ENCODE assay signal across 35 cellular contexts in the genomic region with DNA sequence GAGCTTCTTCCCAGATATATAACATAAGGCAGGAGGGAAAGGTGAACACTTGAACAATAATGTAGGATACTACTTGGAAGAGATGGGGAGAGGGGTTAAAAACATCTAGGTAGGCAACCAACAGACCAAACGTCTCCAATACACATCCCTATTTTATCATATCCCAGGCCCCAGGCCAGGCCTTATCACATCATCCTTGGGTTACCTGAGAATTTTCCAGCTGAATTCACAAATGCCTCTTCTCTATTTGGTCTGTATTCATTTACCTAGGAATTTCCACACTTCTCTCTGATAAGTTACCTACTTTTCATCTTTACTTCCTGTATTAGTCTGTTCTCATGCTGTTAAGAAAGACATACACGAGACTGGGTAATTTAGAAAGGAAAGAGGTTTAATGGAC.
"Had no signal": no experiment of that assay in that cellular context is flagged by ENCODE, and none has a peak within 500 bp of the region (broad histone marks: within the 10 kb centered on the region; RNA-seq: fewer than 3 reads in every experiment).

No MANE protein-coding gene starts in this region.

- H3K9me3 ChIP-seq: MG63 had no signal

- H3K27ac ChIP-seq: KMS-11 had no signal

- DNase-seq: Karpas-422, Kasumi-1, KBM-7, KG1, MG63, MM.1S, MV-4-11, NCI-H1048, NCI-H1092, NCI-H1092 treated with DMSO at 0.1 percent for 48 hours, NCI-H1105, NCI-H1105 treated with DMSO at 0.1 percent for 48 hours, NCI-H1417, NCI-H1417 treated with DMSO at 0.1 percent for 48 hours, NCI-H1436, NCI-H1436 treated with DMSO at 0.1 percent for 48 hours, NCI-H146, NCI-H1694, NCI-H1694 treated with DMSO at 0.1 percent for 48 hours, NCI-H187, NCI-H187 treated with DMSO at 0.1 percent for 48 hours, NCI-H1930, NCI-H2029, NCI-H2029 treated with DMSO at 0.1 percent for 48 hours, NCI-H2081, NCI-H2081 treated with DMSO at 0.1 percent for 48 hours, NCI-H2107, NCI-H2171, NCI-H2171 treated with DMSO at 0.1 percent for 48 hours, NCI-H2227 treated with DMSO at 0.1 percent for 48 hours, NCI-H226, NCI-H345, NCI-H446, NCI-H446 treated with DMSO at 0.1 percent for 48 hours had no signal

- H3K9ac ChIP-seq: KMS-11 had no signal

- H3K36me3 ChIP-seq: MG63 had no signal

- H3K4me2 ChIP-seq: KMS-11 had no signal

- H3K4me3 ChIP-seq: MG63 had no signal

- H3K27me3 ChIP-seq: MG63 had no signal
